In the genomic region with DNA sequence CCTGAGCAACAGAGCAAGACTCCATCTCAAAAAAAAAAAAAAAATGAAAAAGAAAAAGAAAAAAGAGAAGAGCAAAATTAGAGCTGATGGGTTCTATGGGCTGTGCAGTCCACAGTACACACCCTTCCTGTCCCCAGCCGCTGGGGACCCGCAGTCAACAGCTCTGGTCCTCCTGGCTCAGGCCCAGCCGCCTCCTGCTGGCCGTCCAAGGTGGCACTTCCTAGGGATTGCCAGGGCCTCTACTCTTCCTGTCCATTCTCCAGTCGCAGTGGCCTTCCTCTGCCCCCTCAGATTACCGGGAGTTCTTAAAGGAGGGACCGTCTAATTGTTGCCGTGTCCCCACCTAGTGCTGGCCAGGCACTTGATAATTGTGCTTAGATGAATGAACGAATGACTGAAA, we compare ENCODE assay signal across 1 cellular context.
TF ChIP-seq lines count a peak whose summit lies in the region.

No MANE protein-coding gene starts in this region.

TF ChIP-seq in IMR-90, 13 proteins besides CTCF, POLR2A, EP300 and RAD21 (continued from another document):
- TF ChIP-seq, protein P1, sequence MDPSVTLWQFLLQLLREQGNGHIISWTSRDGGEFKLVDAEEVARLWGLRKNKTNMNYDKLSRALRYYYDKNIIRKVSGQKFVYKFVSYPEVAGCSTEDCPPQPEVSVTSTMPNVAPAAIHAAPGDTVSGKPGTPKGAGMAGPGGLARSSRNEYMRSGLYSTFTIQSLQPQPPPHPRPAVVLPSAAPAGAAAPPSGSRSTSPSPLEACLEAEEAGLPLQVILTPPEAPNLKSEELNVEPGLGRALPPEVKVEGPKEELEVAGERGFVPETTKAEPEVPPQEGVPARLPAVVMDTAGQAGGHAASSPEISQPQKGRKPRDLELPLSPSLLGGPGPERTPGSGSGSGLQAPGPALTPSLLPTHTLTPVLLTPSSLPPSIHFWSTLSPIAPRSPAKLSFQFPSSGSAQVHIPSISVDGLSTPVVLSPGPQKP (IDR thresholded peaks at IDR 0.05; ENCODE audit: borderline replicate concordance, low read depth, low read length) = no peak
